In the genomic region with DNA sequence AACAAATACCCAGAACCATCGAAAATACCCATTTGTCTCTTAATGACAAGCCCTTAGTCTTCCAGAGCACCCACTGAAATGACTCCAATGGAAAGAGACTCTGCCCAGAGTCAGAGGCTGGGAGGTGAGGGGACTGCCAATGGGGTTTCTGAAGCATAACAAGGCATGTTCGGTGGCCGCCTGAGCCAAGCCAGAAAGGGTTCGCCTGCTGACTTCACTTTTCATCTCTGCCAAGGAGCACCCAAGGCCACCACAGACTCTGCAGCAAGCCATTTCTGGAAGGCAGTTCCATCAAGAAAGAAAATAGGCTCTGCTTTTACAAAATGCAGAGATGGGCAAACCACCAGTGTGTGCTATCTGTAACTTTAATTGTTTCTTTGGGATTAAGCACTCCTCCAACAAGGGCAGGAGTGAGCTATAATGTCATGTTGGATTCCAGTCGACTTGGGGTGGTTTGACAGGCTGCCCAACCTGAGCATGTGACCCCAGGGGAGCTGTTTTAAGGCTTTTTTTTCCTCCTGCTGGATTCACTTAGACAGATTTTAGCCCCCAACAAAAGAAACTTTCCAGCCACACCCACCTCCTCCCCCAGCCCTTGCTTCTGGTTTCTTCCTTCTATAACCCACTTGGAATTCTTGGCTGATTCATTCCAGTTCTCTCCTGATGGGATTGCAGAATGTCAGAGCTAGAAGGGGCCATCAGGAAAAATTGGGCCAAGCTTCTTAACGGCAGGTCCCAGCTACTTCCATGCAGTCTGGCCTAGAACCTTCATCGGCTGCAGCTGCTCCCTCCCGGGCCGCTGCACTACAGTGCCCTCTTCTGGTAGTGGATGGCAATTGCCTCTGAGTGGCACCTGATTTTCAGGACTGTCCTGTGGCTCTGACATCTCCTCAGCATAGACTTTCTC, we compare ENCODE assay signal across 8 cellular contexts.
DNase-seq lines count a peak whose midpoint lies in the region; ATAC-seq and TF ChIP-seq lines count a peak whose summit lies in the region.

No MANE protein-coding gene starts in this region.

- TF ChIP-seq CTCF in cardiac fibroblast (IDR thresholded peaks at IDR 0.05; ENCODE audit: low read depth, low read length): peak; percentile 98

- H3K4me3 ChIP-seq in cardiac fibroblast (replicated peaks in 1 of 2; ENCODE audit: low read depth in 2 of 2, low read length in 2 of 2): no peak overlapping the region

- DNase-seq in ELF-1 (ENCODE audit: low read depth, low spot score): peak; percentile 89
- peak; percentile 16 for DNase-seq in NCI-H2171 (lab: John Stamatoyannopoulos, UW)
- DNase-seq in activated CD4-positive, CD25-positive, alpha-beta regulatory T cell (lab: John Stamatoyannopoulos, UW): peak; percentile 31 to 48 (median 38)
- peak; percentile 71 to 76 for DNase-seq in cardiac fibroblast (ENCODE audit: low read depth in 2 of 2)
- peak; percentile 67 for DNase-seq in kidney tubule cell (ENCODE audit: low spot score)
- peak; percentile 76 for DNase-seq in stimulated activated CD4-positive, alpha-beta T cell treated with anti-CD3 and anti-CD28 coated beads, Interleukin-4, amount 100 ng/mL, for 24 hours

- ATAC-seq in HG02588 (IDR thresholded peaks at IDR 0.05; ENCODE audit: unreplicated experiment) (peak; percentile 64), GM18873 (IDR thresholded peaks at IDR 0.05; ENCODE audit: low FRiP score, unreplicated experiment) (no peak)

Comparison
In these comparisons a context has a peak if more than half of its experiments do, and no peak if none do; other contexts are left out.
1. DNase-seq: peak in every context shown above with its lines; median percentile 89 in ELF-1; 76 in stimulated activated CD4-positive, alpha-beta T cell treated with anti-CD3 and anti-CD28 coated beads, Interleukin-4, amount 100 ng/mL, for 24 hours; 74 in cardiac fibroblast; 67 in kidney tubule cell; 38 in activated CD4-positive, CD25-positive, alpha-beta regulatory T cell; 16 in NCI-H2171.